In the genomic region with DNA sequence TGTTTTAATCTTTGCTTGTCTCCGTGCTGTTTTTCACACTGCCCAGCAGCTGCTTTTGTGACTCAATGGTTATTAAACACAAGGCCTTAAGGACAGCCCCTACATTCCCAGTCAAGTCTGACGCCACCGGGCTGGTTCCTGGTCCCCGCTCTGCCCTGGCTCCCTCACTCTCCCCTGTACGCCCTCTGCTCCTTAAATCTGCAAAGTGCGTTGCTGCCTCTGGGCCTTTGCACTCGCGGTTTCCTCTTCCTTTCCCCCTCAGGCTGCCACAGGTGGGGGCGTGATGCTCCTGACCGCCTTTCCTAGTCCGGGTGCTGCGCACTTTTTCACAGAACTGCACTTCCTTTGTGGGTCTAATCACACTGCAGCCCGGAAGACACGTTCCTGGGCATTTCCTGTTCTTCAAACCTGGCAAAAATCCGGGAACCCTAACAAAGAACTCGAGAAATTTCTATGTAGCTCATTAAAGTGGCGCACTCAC, we compare ENCODE assay signal across 9 cellular contexts. TPM values are rescaled to one million over a fixed set of nuclear protein-coding genes. Genes with fewer than 3 reads are reported as not detected.
DNase-seq lines count a peak whose midpoint lies in the region; ATAC-seq and TF ChIP-seq lines count a peak whose summit lies in the region.
"Had no signal": no experiment of that assay in that cellular context is flagged by ENCODE, and none has a peak within 500 bp of the region (broad histone marks: within the 10 kb centered on the region; RNA-seq: fewer than 3 reads in every experiment).

No MANE protein-coding gene starts in this region.

- peaks cover 20% of the 10 kb centered on the region for H3K36me3 Mint-ChIP-seq in chondrocyte (ENCODE audit: low read depth)

- DNase-seq in Right ventricle myocardium inferior (ENCODE audit: missing footprints) (no peak), cardiac septum (ENCODE audit: low spot score) (no peak), chondrocyte (ENCODE audit: low spot score) (no peak), COLO829 (ENCODE audit: low spot score) (no peak), head of caudate nucleus (no peak), hippocampal formation (lab: John Stamatoyannopoulos, UW) (no peak), NCI-H526 (lab: John Stamatoyannopoulos, UW) (no peak)
- DNase-seq: retina had no signal

- peak; percentile 6 for ATAC-seq in Right ventricle myocardium inferior

- H3K27me3 Mint-ChIP-seq in chondrocyte (ENCODE audit: low read depth), result no peaks in the 10 kb centered on the region

- no peak overlapping the region for H3K4me3 Mint-ChIP-seq in chondrocyte (ENCODE audit: unreplicated experiment)

- peaks cover 34 to 46% of the 10 kb centered on the region in 2 donors for H3K4me1 ChIP-seq in mucosa of rectum (ENCODE audit: control insufficient read depth in 2 of 2, insufficient read depth in 2 of 2, low read length in 2 of 2)

- intact Hi-C loops in Right ventricle myocardium inferior (cut with DNase I), result no loop called here
- intact Hi-C loops in cardiac septum (cut with DNase I), result no loop called here
- intact Hi-C loops in head of caudate nucleus (cut with DNase I), result no loop called here

- peaks cover 28 to 34% of the 10 kb centered on the region in 2 donors for H3K36me3 ChIP-seq in mucosa of rectum (ENCODE audit: control insufficient read depth in 2 of 2, insufficient read depth in 2 of 2, low read length in 2 of 2)

- TF ChIP-seq CTCF in chondrocyte (IDR thresholded peaks at IDR 0.05), result no peak

- no peaks in the 10 kb centered on the region for H3K9me3 Mint-ChIP-seq in chondrocyte (ENCODE audit: low read depth)

- H3K9me3 ChIP-seq in mucosa of rectum (ENCODE audit: control insufficient read depth in 2 of 2, low read length in 2 of 2), result no peaks in the 10 kb centered on the region

- no peaks in the 10 kb centered on the region for H3K27me3 ChIP-seq in mucosa of rectum (ENCODE audit: control insufficient read depth in 2 of 2, insufficient read depth in 2 of 2, low read length in 2 of 2)

- H3K4me1 Mint-ChIP-seq in chondrocyte (ENCODE audit: low read depth), result peaks cover 3% of the 10 kb centered on the region

- H3K27ac ChIP-seq in mucosa of rectum (ENCODE audit: low read depth in 2 of 2, low read length in 2 of 2), result peak overlapping the region; percentile 92 to 95

- no peak overlapping the region for H3K4me3 ChIP-seq in mucosa of rectum (ENCODE audit: low read length in 2 of 2)

- no peak overlapping the region for H3K9ac ChIP-seq in mucosa of rectum (ENCODE audit: low read depth in 1 of 2, low read length in 2 of 2)

- H3K27ac Mint-ChIP-seq in chondrocyte (ENCODE audit: unreplicated experiment), result peak overlapping the region; percentile 27

RNA-seq across cellular contexts. Expression of a gene that starts 25.6 kb away (rescaled TPM):
- 49.6 TPM for total RNA-seq in Right ventricle myocardium inferior
- total RNA-seq in cardiac septum, result 34.5 TPM
- 41.0 to 47.0 TPM (median 46.5 TPM) in 3 replicates for total RNA-seq in chondrocyte

RNA-seq across cellular contexts. Expression of a gene that starts 26.4 kb away (rescaled TPM):
- total RNA-seq in Right ventricle myocardium inferior (0.76 TPM), cardiac septum (0.40 TPM), chondrocyte (0.17 to 0.56 TPM (median 0.39 TPM) in 3 replicates)

RNA-seq across cellular contexts. Expression of a gene that starts 26.9 kb away (rescaled TPM):
- total RNA-seq in Right ventricle myocardium inferior (7.4 TPM), cardiac septum (14.0 TPM), chondrocyte (233 to 326 TPM (median 298 TPM) in 3 replicates)

RNA-seq across cellular contexts. Expression of a gene that starts 36.2 kb away (rescaled TPM):
- total RNA-seq in Right ventricle myocardium inferior (14.5 TPM), cardiac septum (15.9 TPM), chondrocyte (23.8 to 33.9 TPM (median 28.1 TPM) in 3 replicates)

RNA-seq across cellular contexts. Expression of a gene that starts 42.3 kb away (rescaled TPM):
- 105 TPM for total RNA-seq in Right ventricle myocardium inferior
- total RNA-seq in cardiac septum, result 50.6 TPM
- total RNA-seq in chondrocyte, result 103 to 112 TPM (median 103 TPM) in 3 replicates

Comparison
In these comparisons a context has a peak if more than half of its experiments do, and no peak if none do; other contexts are left out.
1. RNA of a gene that starts 26.9 kb away (total RNA-seq): 233 to 326 TPM in chondrocyte; 14.0 TPM in cardiac septum (single experiment) and 7.4 TPM in Right ventricle myocardium inferior (single experiment); every median in the first group is over 10 times any median in the second.